15 cellular contexts compared by ENCODE assay signal in the genomic region with DNA sequence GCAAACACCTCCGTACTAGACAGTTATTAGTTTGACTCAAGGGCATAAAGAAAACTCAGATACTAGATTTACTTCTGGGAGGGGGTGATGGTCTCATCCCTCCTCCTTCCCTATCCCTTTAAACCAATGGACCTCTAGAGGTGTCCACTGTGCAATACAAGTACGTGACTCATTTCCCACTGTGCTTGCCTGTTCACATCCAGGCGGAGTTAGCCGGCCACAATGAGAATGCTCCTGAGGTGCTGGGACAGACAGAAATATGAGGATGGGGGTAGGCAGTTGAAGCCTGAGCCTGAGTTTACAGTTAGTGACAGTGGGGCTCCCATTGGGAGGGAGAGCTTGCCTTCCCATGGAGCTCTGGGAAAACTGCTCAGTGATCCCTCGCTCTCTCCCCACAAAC. TPM values are rescaled to one million over a fixed set of nuclear protein-coding genes. Genes with fewer than 3 reads are reported as not detected.
DNase-seq lines count a peak whose midpoint lies in the region; ATAC-seq and TF ChIP-seq lines count a peak whose summit lies in the region.
"Had no signal": no experiment of that assay in that cellular context is flagged by ENCODE, and none has a peak within 500 bp of the region (broad histone marks: within the 10 kb centered on the region; RNA-seq: fewer than 3 reads in every experiment).

No MANE protein-coding gene starts in this region.

- no peak overlapping the region for H3K4me3 ChIP-seq in RWPE2 (ENCODE audit: severe bottlenecking)
- H3K4me3 ChIP-seq in esophagus squamous epithelium = no peak overlapping the region
- no peak overlapping the region for H3K4me3 ChIP-seq in sigmoid colon
- H3K4me3 ChIP-seq: pancreas, SK-N-MC, upper lobe of left lung had no signal

- H3K27me3 Mint-ChIP-seq in osteocyte (ENCODE audit: unreplicated experiment) (no peaks in the 10 kb centered on the region), endothelial cell (ENCODE audit: unreplicated experiment) (peaks cover 5% of the 10 kb centered on the region)

- H3K27me3 ChIP-seq in RWPE2 (ENCODE audit: insufficient read depth, poor library complexity, severe bottlenecking) (no peaks in the 10 kb centered on the region), esophagus squamous epithelium (no peaks in the 10 kb centered on the region), sigmoid colon (no peaks in the 10 kb centered on the region)
- H3K27me3 ChIP-seq: pancreas, upper lobe of left lung had no signal

- H3K9me3 Mint-ChIP-seq in osteocyte (ENCODE audit: unreplicated experiment) (no peaks in the 10 kb centered on the region), endothelial cell (ENCODE audit: unreplicated experiment) (no peaks in the 10 kb centered on the region)

- in situ Hi-C loops in Caki2 (cut with HindIII; ENCODE audit: low pct_unique_long_range_greater_than_20kb, low sequenced_read_pairs) = no loop called here

- intact Hi-C loops in esophagus squamous epithelium (cut with DNase I) (no loop called here), sigmoid colon (cut with DNase I) (loop anchor here (10.0 kb wide), 1 partner anchor 193 kb away; no protein-coding TSS in a partner anchor)

- H3K27ac ChIP-seq in RWPE2 (ENCODE audit: poor library complexity, severe bottlenecking) (peak overlapping the region; percentile 93), esophagus squamous epithelium (peak overlapping the region; percentile 38 to 86 (median 71)), sigmoid colon (no peak overlapping the region)
- H3K27ac ChIP-seq: pancreas, SK-N-MC, upper lobe of left lung had no signal

- H3K36me3 Mint-ChIP-seq in osteocyte (ENCODE audit: unreplicated experiment) (peaks cover 11% of the 10 kb centered on the region), endothelial cell (ENCODE audit: low read depth, unreplicated experiment) (peaks cover 7% of the 10 kb centered on the region)

- H3K27ac Mint-ChIP-seq in osteocyte (ENCODE audit: unreplicated experiment) (peak overlapping the region; percentile 65), endothelial cell (ENCODE audit: unreplicated experiment) (no peak overlapping the region)

- H3K36me3 ChIP-seq in RWPE2 (ENCODE audit: low read depth) = peaks cover 29% of the 10 kb centered on the region
- H3K36me3 ChIP-seq in esophagus squamous epithelium = peaks cover 4 to 35% (median 6%) of the 10 kb centered on the region in 3 donors
- peaks cover 0 to 31% (median 14%) of the 10 kb centered on the region in 4 donors for H3K36me3 ChIP-seq in sigmoid colon

- H3K4me1 ChIP-seq in RWPE2 (ENCODE audit: insufficient read depth, poor library complexity, severe bottlenecking) (peaks cover 27% of the 10 kb centered on the region), esophagus squamous epithelium (peaks cover 6 to 65% (median 21%) of the 10 kb centered on the region in 3 donors), sigmoid colon (no peaks in the 10 kb centered on the region)
- H3K4me1 ChIP-seq: pancreas had no signal

- WGBS in esophagus squamous epithelium, 2 donors = 25 to 26% methylated on average over 4 of the region's 5 CpGs
- WGBS in sigmoid colon, 2 donors = 90 to 91% methylated on average over 5 of the region's 5 CpGs

- no peak for TF ChIP-seq EP300 in sigmoid colon (IDR thresholded peaks at IDR 0.05)

- no peak for TF ChIP-seq POLR2A in esophagus squamous epithelium (IDR thresholded peaks at IDR 0.05)
- TF ChIP-seq POLR2A in sigmoid colon (IDR thresholded peaks at IDR 0.05) = no peak

- H3K4me1 Mint-ChIP-seq in osteocyte (ENCODE audit: unreplicated experiment) (peaks cover 11% of the 10 kb centered on the region), endothelial cell (ENCODE audit: unreplicated experiment) (no peaks in the 10 kb centered on the region)

- ATAC-seq in RWPE2 (ENCODE audit: low read depth) (peak; percentile 93), HG03520 (IDR thresholded peaks at IDR 0.05; ENCODE audit: unreplicated experiment) (no peak)

- no peaks in the 10 kb centered on the region for H3K9me3 ChIP-seq in RWPE2 (ENCODE audit: severe bottlenecking)
- H3K9me3 ChIP-seq in esophagus squamous epithelium = no peaks in the 10 kb centered on the region
- H3K9me3 ChIP-seq in sigmoid colon = no peaks in the 10 kb centered on the region
- H3K9me3 ChIP-seq: pancreas, upper lobe of left lung had no signal

- TF ChIP-seq CTCF in RWPE2 (IDR thresholded peaks at IDR 0.05; ENCODE audit: poor library complexity, severe bottlenecking) (no peak), esophagus squamous epithelium (IDR thresholded peaks at IDR 0.05) (no peak), osteocyte (IDR thresholded peaks at IDR 0.05) (no peak), sigmoid colon (IDR thresholded peaks at IDR 0.05) (no peak), endothelial cell (IDR thresholded peaks at IDR 0.05; ENCODE audit: unreplicated experiment) (no peak)

- DNase-seq in Caki2 (ENCODE audit: low read depth) (peak; percentile 31), RWPE2 (ENCODE audit: low spot score) (no peak), esophagus squamous epithelium (lab: John Stamatoyannopoulos, UW) (no peak), osteocyte (ENCODE audit: extremely low spot score, unreplicated experiment) (no peak), sigmoid colon (no peak), ureter (ENCODE audit: low spot score) (no peak), endothelial cell (ENCODE audit: low spot score) (no peak)
- DNase-seq: activated CD4-positive, alpha-beta T cell treated with anti-CD3 and anti-CD28 coated beads, Interleukin-2, amount 50 U/mL, for 1 hour; activated naive CD4-positive, alpha-beta T cell treated with Interleukin-2 at 50 U/mL for 16 hours; Karpas-422; NCI-H446 had no signal

- H3K4me3 Mint-ChIP-seq in osteocyte (ENCODE audit: unreplicated experiment) (no peak overlapping the region), endothelial cell (ENCODE audit: unreplicated experiment) (no peak overlapping the region)

RNA-seq across cellular contexts. Expression of a gene that starts 8.4 kb away (rescaled TPM):
- total RNA-seq in Caki2 (2014; rRNA removed; shearing (Covaris generic); ENCODE audit: low replicate concordance) = 144 and 154 TPM in 2 replicates
- total RNA-seq in esophagus squamous epithelium (10 to 100 TPM; 17.9 to 65.2 (median 49.5) TPM), osteocyte (49.7 and 49.8 TPM in 2 replicates), sigmoid colon (10 to 100 TPM; 35.0 to 58.9 (median 43.6) TPM), ureter (18.7 TPM), endothelial cell (ENCODE audit: unreplicated experiment) (6.0 TPM)
- polyA plus RNA-seq in sigmoid colon = 100 to 1,000 TPM in 1 of 3 donors, 10 to 100 TPM in 2; 52.4 to 102 (median 67.3) TPM

RNA-seq across cellular contexts. Expression of a gene that starts 22.8 kb away (rescaled TPM):
- 40.2 and 58.5 TPM in 2 replicates for total RNA-seq in Caki2 (2014; rRNA removed; shearing (Covaris generic); ENCODE audit: low replicate concordance)
- 10 to 100 TPM; 22.1 to 34.9 (median 28.4) TPM for total RNA-seq in esophagus squamous epithelium
- total RNA-seq in osteocyte = 26.2 and 29.9 TPM in 2 replicates
- total RNA-seq in sigmoid colon = 10 to 100 TPM; 11.0 to 29.1 (median 16.9) TPM
- polyA plus RNA-seq in sigmoid colon = 10 to 100 TPM; 10.2 to 19.2 (median 12.5) TPM
- total RNA-seq in ureter = 38.7 TPM
- 23.2 TPM for total RNA-seq in endothelial cell (ENCODE audit: unreplicated experiment)

RNA-seq across cellular contexts. Expression of a gene that starts 23.0 kb away (rescaled TPM):
- total RNA-seq in Caki2 (2014; rRNA removed; shearing (Covaris generic); ENCODE audit: low replicate concordance) = 681 and 856 TPM in 2 replicates
- total RNA-seq in esophagus squamous epithelium (100 to 1,000 TPM; 161 to 295 (median 222) TPM), osteocyte (211 and 218 TPM in 2 replicates), sigmoid colon (100 to 1,000 TPM; 143 to 220 (median 202) TPM), ureter (209 TPM), endothelial cell (ENCODE audit: unreplicated experiment) (211 TPM)
- 100 to 1,000 TPM; 141 to 203 (median 149) TPM for polyA plus RNA-seq in sigmoid colon

RNA-seq across cellular contexts. Expression of a gene that starts 37.3 kb away (rescaled TPM):
- not detected in 2 replicates for total RNA-seq in Caki2 (2014; rRNA removed; shearing (Covaris generic); ENCODE audit: low replicate concordance)
- total RNA-seq in esophagus squamous epithelium = 1 to 10 TPM in 2 of 4 donors, under 1 TPM in 2; 0.19 to 2.7 (median 0.73) TPM
- total RNA-seq in osteocyte = 5.2 and 5.3 TPM in 2 replicates
- 10 to 100 TPM in 2 of 4 donors, 1 to 10 TPM in 2; 6.4 to 19.9 (median 10.6) TPM for total RNA-seq in sigmoid colon
- polyA plus RNA-seq in sigmoid colon = 1 to 10 TPM in 1 of 3 donors, under 1 TPM in 2; 0.46 to 1.2 (median 0.60) TPM
- 1.8 TPM for total RNA-seq in ureter
- not detected for total RNA-seq in endothelial cell (ENCODE audit: unreplicated experiment)

RNA-seq across cellular contexts. Expression of a gene that starts 53.8 kb away (rescaled TPM):
- 26.0 and 33.1 TPM in 2 replicates for total RNA-seq in Caki2 (2014; rRNA removed; shearing (Covaris generic); ENCODE audit: low replicate concordance)
- total RNA-seq in esophagus squamous epithelium = 10 to 100 TPM; 13.7 to 23.3 (median 16.1) TPM
- 38.2 and 39.7 TPM in 2 replicates for total RNA-seq in osteocyte
- 10 to 100 TPM; 10.3 to 14.4 (median 12.2) TPM for total RNA-seq in sigmoid colon
- polyA plus RNA-seq in sigmoid colon = 10 to 100 TPM in 1 of 3 donors, 1 to 10 TPM in 2; 4.6 to 19.7 (median 7.2) TPM
- 54.2 TPM for total RNA-seq in ureter
- total RNA-seq in endothelial cell (ENCODE audit: unreplicated experiment) = 20.8 TPM

Comparison
In these comparisons a context has a peak if more than half of its experiments do, and no peak if none do; other contexts are left out.
1. H3K27ac ChIP-seq: peak in RWPE2 (single experiment) and esophagus squamous epithelium (4 of 4); none in sigmoid colon (0 of 4).